In the genomic region with DNA sequence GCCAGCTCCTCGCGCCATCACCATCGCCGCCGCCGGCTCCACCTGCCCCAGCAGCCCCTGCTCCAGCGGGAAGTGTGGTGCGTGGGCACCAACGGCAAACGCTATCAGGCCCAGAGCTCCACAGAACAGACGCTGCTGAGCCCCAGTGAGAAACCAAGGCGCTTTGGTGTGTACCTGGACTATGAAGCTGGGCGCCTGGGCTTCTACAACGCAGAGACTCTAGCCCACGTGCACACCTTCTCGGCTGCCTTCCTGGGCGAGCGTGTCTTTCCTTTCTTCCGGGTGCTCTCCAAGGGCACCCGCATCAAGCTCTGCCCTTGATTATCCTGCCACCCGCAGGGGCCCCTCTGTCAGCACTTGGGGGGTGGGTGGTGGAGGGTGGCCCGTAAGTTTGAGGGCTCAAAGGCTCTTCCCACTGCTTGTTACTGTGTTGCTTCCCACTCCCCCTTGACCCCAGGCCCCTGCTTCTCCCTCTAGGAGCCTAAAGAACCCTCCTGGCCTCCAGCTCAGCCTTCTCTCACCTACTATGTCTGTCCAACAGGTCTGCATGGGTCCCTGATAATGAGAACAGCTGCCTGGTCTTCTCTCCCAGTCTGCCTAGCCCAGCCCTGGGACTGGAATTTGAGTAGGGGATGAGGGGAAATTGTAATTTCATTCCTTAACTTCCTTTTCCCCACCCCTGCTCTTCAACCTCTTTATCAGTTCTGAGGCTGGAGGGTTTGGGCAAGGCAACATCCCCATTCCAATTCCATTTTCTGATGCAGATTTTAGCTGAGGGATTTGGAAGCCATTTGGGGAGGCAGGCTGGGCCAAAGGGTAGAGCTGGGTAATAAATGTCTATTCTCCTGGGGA, we compare ENCODE assay signal across 11 cellular contexts. TPM values are rescaled to one million over a fixed set of nuclear protein-coding genes. Genes with fewer than 3 reads are reported as not detected.
DNase-seq lines count a peak whose midpoint lies in the region; ATAC-seq, FAIRE-seq and TF ChIP-seq lines count a peak whose summit lies in the region.
"Had no signal": no experiment of that assay in that cellular context is flagged by ENCODE, and none has a peak within 500 bp of the region (broad histone marks: within the 10 kb centered on the region; RNA-seq: fewer than 3 reads in every experiment).

No MANE protein-coding gene starts in this region.

- intact Hi-C loops in K562 (cut with micrococcal nuclease) = no loop called here

- FAIRE-seq in K562 (lab: Jason Lieb, UNC) = peak; percentile 44

- DNase-seq in T-helper 1 cell (no peak), Karpas-422 (peak; percentile 66), K562 (ENCODE audit: extremely low read depth in 1 of 4, low spot score in 3 of 4) (peak in 3 of 4 experiments; percentile 17 to 38 (median 21)), osteocyte (ENCODE audit: extremely low spot score, unreplicated experiment) (no peak), CD1c-positive myeloid dendritic cell (ENCODE audit: extremely low spot score) (no peak), NCI-H1092 (lab: John Stamatoyannopoulos, UW) (no peak)
- DNase-seq: 8988T; stimulated activated CD4-positive, alpha-beta T cell treated with anti-CD3 and anti-CD28 coated beads, Interleukin-15, amount 100 ng/mL, for 24 hours had no signal

- in situ Hi-C loops in K562 (cut with MboI) = no loop called here

- H3K4me1 Mint-ChIP-seq in T-helper 1 cell treated with Interleukin-12 subunit alpha and Interleukin-12 subunit beta and Interleukin-4 antibody, amounts not matched to agents 30 μg/mL and 1 μg/mL, for 36 hours (ENCODE audit: low read depth) = peaks cover 29% of the 10 kb centered on the region
- H3K4me1 Mint-ChIP-seq in osteocyte (ENCODE audit: unreplicated experiment) = peaks cover 11% of the 10 kb centered on the region

- no peaks in the 10 kb centered on the region for H3K9me1 ChIP-seq in K562 (ENCODE audit: control insufficient read depth, insufficient read depth, low read length)

- H3K27me3 ChIP-seq in Karpas-422 (ENCODE audit: low read length) = no peaks in the 10 kb centered on the region
- no peaks in the 10 kb centered on the region for H3K27me3 ChIP-seq in K562 (ENCODE audit: control insufficient read depth in 2 of 2, insufficient read depth in 2 of 2, low read length in 2 of 2)
- H3K27me3 ChIP-seq: gastroesophageal sphincter had no signal

- H3K4me2 ChIP-seq in Karpas-422 (ENCODE audit: low read depth, low read length, poor library complexity, severe bottlenecking) (no peak overlapping the region), K562 (ENCODE audit: insufficient read depth, low read length) (no peak overlapping the region)

- H3K9me2 ChIP-seq in Karpas-422 (replicated peaks; ENCODE audit: insufficient read depth, low read length) = no peaks in the 10 kb centered on the region

- POLR2A ChIA-PET in K562 (lab: Yijun Ruan, JAX) = interaction anchor here (0.5 to 5.3 kb wide), 15 partner anchors 8 to 123 kb away, joined by 3 to 55 read pairs (median 5); partner anchors contain the start of genes RACK1 and TRIM41

- H3K27ac ChIP-seq in Karpas-422 (ENCODE audit: low read length) = no peak overlapping the region
- H3K27ac ChIP-seq in K562 (ENCODE audit: extremely low read depth, low read depth, low read length) = peak overlapping the region; percentile 60; the same call in 2 of the 3 replicates

- H3K4me1 ChIP-seq in Karpas-422 (ENCODE audit: low read length) = no peaks in the 10 kb centered on the region
- H3K4me1 ChIP-seq in K562 (replicated peaks in 1 of 2; ENCODE audit: control insufficient read depth in 2 of 2, insufficient read depth in 2 of 2, low read length in 2 of 2) = peaks cover 5 to 20% of the 10 kb centered on the region in 2 experiments; a peak in 4 of 5 replicates

- H3K27ac Mint-ChIP-seq in T-helper 1 cell treated with Interleukin-12 subunit alpha and Interleukin-12 subunit beta and Interleukin-4 antibody, amounts not matched to agents 30 μg/mL and 1 μg/mL, for 36 hours = peak overlapping the region; percentile 31
- H3K27ac Mint-ChIP-seq in osteocyte (ENCODE audit: unreplicated experiment) = peak overlapping the region; percentile 7

- CTCF ChIA-PET in K562 (lab: Yijun Ruan, JAX; ENCODE audit: low intra/inter-chr PET ratio) = no interaction called here

- TF ChIP-seq CTCF in K562 (IDR thresholded peaks at IDR 0.05 in 2 of 3, conservative IDR thresholded peaks at IDR 0.05 in 1 of 3; ENCODE audit: insufficient read depth in 2 of 3, low read depth in 1 of 3, low read length in 3 of 3) (no peak), osteocyte (IDR thresholded peaks at IDR 0.05) (no peak)

- no peak for TF ChIP-seq RAD21 in K562 (CRISPR knock-in tag; conservative IDR thresholded peaks at IDR 0.05 in 1 of 2, IDR thresholded peaks at IDR 0.05 in 1 of 2)

- H3K27me3 Mint-ChIP-seq in T-helper 1 cell treated with Interleukin-12 subunit alpha and Interleukin-12 subunit beta and Interleukin-4 antibody, amounts not matched to agents 30 μg/mL and 1 μg/mL, for 36 hours (ENCODE audit: low read depth) = no peaks in the 10 kb centered on the region
- H3K27me3 Mint-ChIP-seq in osteocyte (ENCODE audit: unreplicated experiment) = no peaks in the 10 kb centered on the region

- TF ChIP-seq EP300 in K562 (IDR thresholded peaks at IDR 0.05; ENCODE audit: low read length) = no peak

- no TSS peak for BruUV-seq in K562 (replicated peaks; lab: Mats Ljungman, UMichigan)

- peaks cover 37% of the 10 kb centered on the region for H3K36me3 ChIP-seq in Karpas-422 (ENCODE audit: insufficient read depth, low read length)
- H3K36me3 ChIP-seq in K562 (ENCODE audit: control insufficient read depth, insufficient read depth, low read length) = peaks cover 95% of the 10 kb centered on the region

- ATAC-seq in K562 = peak; percentile 42
- no peak for ATAC-seq in GM19463 (IDR thresholded peaks at IDR 0.05; ENCODE audit: unreplicated experiment)
- ATAC-seq: gastroesophageal sphincter had no signal

- H3K4me3 Mint-ChIP-seq in T-helper 1 cell treated with Interleukin-12 subunit alpha and Interleukin-12 subunit beta and Interleukin-4 antibody, amounts not matched to agents 30 μg/mL and 1 μg/mL, for 36 hours = no peak overlapping the region
- H3K4me3 Mint-ChIP-seq in osteocyte (ENCODE audit: unreplicated experiment) = no peak overlapping the region

- H3K9me3 ChIP-seq in Karpas-422 (ENCODE audit: low read length) (no peaks in the 10 kb centered on the region), K562 (replicated peaks; ENCODE audit: control insufficient read depth, insufficient read depth, low read depth, low read length) (no peaks in the 10 kb centered on the region)
- H3K9me3 ChIP-seq: gastroesophageal sphincter had no signal

- TF ChIP-seq POLR2A in K562 (conservative IDR thresholded peaks at IDR 0.05) = peak; percentile 72

- H3K4me3 ChIP-seq in Karpas-422 (ENCODE audit: low read length) = no peak overlapping the region
- H3K4me3 ChIP-seq in K562 = no peak overlapping the region
- H3K4me3 ChIP-seq: gastroesophageal sphincter had no signal

- peaks cover 21% of the 10 kb centered on the region; the same call in 1 of the 2 replicates for H4K20me1 ChIP-seq in Karpas-422 (ENCODE audit: insufficient read depth, low read depth, low read length)
- H4K20me1 ChIP-seq in K562 (replicated peaks; ENCODE audit: control insufficient read depth, insufficient read depth, low read length) = peaks cover 37% of the 10 kb centered on the region

- H3K79me2 ChIP-seq in Karpas-422 (ENCODE audit: low read length) = 0 out of 2 replicates have a peak, but pooled peaks cover under 1% of the 10 kb centered on the region
- H3K79me2 ChIP-seq in K562 (ENCODE audit: control insufficient read depth, insufficient read depth, low read length) = peaks cover 25% of the 10 kb centered on the region

- H3K9ac ChIP-seq in Karpas-422 (ENCODE audit: low read length) (no peak overlapping the region), K562 (ENCODE audit: insufficient read depth in 1 of 2, low read depth in 2 of 2, low read length in 2 of 2) (peak overlapping the region in 1 of 2 experiments; percentile 29; a peak in 2 of 4 replicates)

- 84% methylated on average over 16 of the region's 22 CpGs for WGBS in K562 (ENCODE audit: insufficient coverage, low coverage, missing lambda C conversion rate)

- H2AFZ ChIP-seq in Karpas-422 (ENCODE audit: low read length) (no peak overlapping the region), K562 (ENCODE audit: low read depth, low read length) (no peak overlapping the region)

- H3K9me3 Mint-ChIP-seq in T-helper 1 cell treated with Interleukin-12 subunit alpha and Interleukin-12 subunit beta and Interleukin-4 antibody, amounts not matched to agents 30 μg/mL and 1 μg/mL, for 36 hours = no peaks in the 10 kb centered on the region
- no peaks in the 10 kb centered on the region for H3K9me3 Mint-ChIP-seq in osteocyte (ENCODE audit: unreplicated experiment)

- peaks cover 61% of the 10 kb centered on the region for H3K36me3 Mint-ChIP-seq in T-helper 1 cell treated with Interleukin-12 subunit alpha and Interleukin-12 subunit beta and Interleukin-4 antibody, amounts not matched to agents 30 μg/mL and 1 μg/mL, for 36 hours (ENCODE audit: low read depth)
- H3K36me3 Mint-ChIP-seq in osteocyte (ENCODE audit: unreplicated experiment) = peaks cover 48% of the 10 kb centered on the region

RNA-seq across cellular contexts. Expression of gene RACK1, which starts 9.0 kb away (rescaled TPM):
- total RNA-seq in Karpas-422 (2014; rRNA removed; shearing (Covaris generic); ENCODE audit: low replicate concordance) = 7,026 and 7,196 TPM in 2 replicates
- 854 and 1,455 TPM in 2 replicates for total RNA-seq in K562 (2011; cell fraction: chromatin; rRNA removed; ENCODE audit: low replicate concordance)
- 1,835 and 1,893 TPM in 2 replicates for total RNA-seq in K562 (2011; cell fraction: nucleolus; rRNA removed)
- total RNA-seq in K562 (2011; cell fraction: nucleoplasm; rRNA removed) = 1,718 and 2,743 TPM in 2 replicates
- total RNA-seq in K562 (2014; rRNA removed) (4,051 and 4,420 TPM in 2 replicates), K562 (2014; rRNA removed; fragmentation: Illumina TruSeq; extraction: Trizol) (2,268 and 2,618 TPM in 2 replicates), K562 (2015; rRNA removed; fragmentation: Illumina TruSeq; extraction: Trizol) (3,776 and 3,843 TPM in 2 replicates), K562 (2021) (2,303 and 2,318 TPM in 2 replicates), osteocyte (1,869 and 1,921 TPM in 2 replicates)
- polyA plus RNA-seq in K562 (2011; rRNA removed) (3,764 and 5,908 TPM in 2 replicates), K562 (2014; fragmentation: Illumina TruSeq; extraction: Trizol) (3,833 and 4,270 TPM in 2 replicates), K562 (2014; fragmentation: Nextera tagmentation; extraction: Ambion mirVana) (1,000 to 10,000 TPM; 3,894 to 5,311 TPM), K562 (2014; rRNA removed) (3,427 and 3,846 TPM in 2 replicates)
- 7,594 and 7,810 TPM in 2 replicates for polyA plus RNA-seq in K562 (2011; cell fraction: cytosol; rRNA removed)
- polyA plus RNA-seq in K562 (2011; cell fraction: nucleus; rRNA removed) = 2,830 and 3,465 TPM in 2 replicates
- 3,329 and 5,405 TPM in 2 replicates for polyA plus RNA-seq in K562 (2012)
- 4,917 and 6,085 TPM in 2 replicates for polyA minus RNA-seq in K562 (2011; rRNA and poly(A)+ RNA removed)
- 3,397 and 3,535 TPM in 2 replicates for polyA minus RNA-seq in K562 (2011; cell fraction: cytosol; rRNA and poly(A)+ RNA removed)
- polyA minus RNA-seq in K562 (2011; cell fraction: nucleus; rRNA and poly(A)+ RNA removed) = 973 and 1,854 TPM in 2 replicates

RNA-seq across cellular contexts. Expression of gene TRIM41, which starts 11.6 kb away (rescaled TPM):
- total RNA-seq in Karpas-422 (2014; rRNA removed; shearing (Covaris generic); ENCODE audit: low replicate concordance) = 23.6 and 46.2 TPM in 2 replicates
- total RNA-seq in K562 (2011; cell fraction: chromatin; rRNA removed; ENCODE audit: low replicate concordance) = 93.5 and 120 TPM in 2 replicates
- total RNA-seq in K562 (2011; cell fraction: nucleolus; rRNA removed) = 59.6 and 64.0 TPM in 2 replicates
- 84.3 and 102 TPM in 2 replicates for total RNA-seq in K562 (2011; cell fraction: nucleoplasm; rRNA removed)
- total RNA-seq in K562 (2014; rRNA removed) = 29.5 and 31.6 TPM in 2 replicates
- 11.4 and 14.2 TPM in 2 replicates for total RNA-seq in K562 (2014; rRNA removed; fragmentation: Illumina TruSeq; extraction: Trizol)
- total RNA-seq in K562 (2015; rRNA removed; fragmentation: Illumina TruSeq; extraction: Trizol) = 21.7 and 25.6 TPM in 2 replicates
- total RNA-seq in K562 (2021) = 37.7 and 47.6 TPM in 2 replicates
- 15.6 and 19.3 TPM in 2 replicates for polyA plus RNA-seq in K562 (2011; rRNA removed)
- 15.7 and 25.0 TPM in 2 replicates for polyA plus RNA-seq in K562 (2011; cell fraction: cytosol; rRNA removed)
- polyA plus RNA-seq in K562 (2011; cell fraction: nucleus; rRNA removed) = 121 and 125 TPM in 2 replicates
- 32.5 and 45.1 TPM in 2 replicates for polyA plus RNA-seq in K562 (2012)
- polyA plus RNA-seq in K562 (2014; fragmentation: Illumina TruSeq; extraction: Trizol) = 20.9 and 29.8 TPM in 2 replicates
- polyA plus RNA-seq in K562 (2014; fragmentation: Nextera tagmentation; extraction: Ambion mirVana) = 1 to 10 TPM; 1.8 to 2.1 TPM
- polyA plus RNA-seq in K562 (2014; rRNA removed) = 34.8 and 39.3 TPM in 2 replicates
- polyA minus RNA-seq in K562 (2011; rRNA and poly(A)+ RNA removed) = 14.0 and 16.6 TPM in 2 replicates
- 7.3 and 9.5 TPM in 2 replicates for polyA minus RNA-seq in K562 (2011; cell fraction: cytosol; rRNA and poly(A)+ RNA removed)
- polyA minus RNA-seq in K562 (2011; cell fraction: nucleus; rRNA and poly(A)+ RNA removed) = 19.9 and 22.7 TPM in 2 replicates
- 25.2 and 27.1 TPM in 2 replicates for total RNA-seq in osteocyte

RNA-seq across cellular contexts. Expression of gene TRIM52, which starts 26.3 kb away (rescaled TPM):
- 18.7 and 21.8 TPM in 2 replicates for total RNA-seq in Karpas-422 (2014; rRNA removed; shearing (Covaris generic); ENCODE audit: low replicate concordance)
- 34.8 and 81.1 TPM in 2 replicates for total RNA-seq in K562 (2011; cell fraction: chromatin; rRNA removed; ENCODE audit: low replicate concordance)
- total RNA-seq in K562 (2011; cell fraction: nucleolus; rRNA removed) = 29.7 and 40.4 TPM in 2 replicates
- 48.1 and 60.9 TPM in 2 replicates for total RNA-seq in K562 (2011; cell fraction: nucleoplasm; rRNA removed)
- total RNA-seq in K562 (2014; rRNA removed) = 6.1 and 6.5 TPM in 2 replicates
- 13.5 and 13.9 TPM in 2 replicates for total RNA-seq in K562 (2014; rRNA removed; fragmentation: Illumina TruSeq; extraction: Trizol)
- 10.5 and 12.8 TPM in 2 replicates for total RNA-seq in K562 (2015; rRNA removed; fragmentation: Illumina TruSeq; extraction: Trizol)
- 13.5 and 14.2 TPM in 2 replicates for total RNA-seq in K562 (2021)
- polyA plus RNA-seq in K562 (2011; rRNA removed) = 21.9 and 24.1 TPM in 2 replicates
- polyA plus RNA-seq in K562 (2011; cell fraction: cytosol; rRNA removed) = 5.6 and 11.8 TPM in 2 replicates
- 30.2 and 31.5 TPM in 2 replicates for polyA plus RNA-seq in K562 (2011; cell fraction: nucleus; rRNA removed)
- 12.9 and 20.0 TPM in 2 replicates for polyA plus RNA-seq in K562 (2012)
- polyA plus RNA-seq in K562 (2014; fragmentation: Illumina TruSeq; extraction: Trizol) = 15.8 and 17.2 TPM in 2 replicates
- polyA plus RNA-seq in K562 (2014; fragmentation: Nextera tagmentation; extraction: Ambion mirVana) = 1 to 10 TPM; 3.3 to 3.7 TPM
- polyA plus RNA-seq in K562 (2014; rRNA removed) = 18.0 and 20.0 TPM in 2 replicates
- 17.6 and 20.0 TPM in 2 replicates for polyA minus RNA-seq in K562 (2011; rRNA and poly(A)+ RNA removed)
- 6.1 and 6.8 TPM in 2 replicates for polyA minus RNA-seq in K562 (2011; cell fraction: cytosol; rRNA and poly(A)+ RNA removed)
- 11.4 and 21.9 TPM in 2 replicates for polyA minus RNA-seq in K562 (2011; cell fraction: nucleus; rRNA and poly(A)+ RNA removed)
- 12.8 and 13.7 TPM in 2 replicates for total RNA-seq in osteocyte

RNA-seq across cellular contexts. Expression of gene TRIM7, which starts 29.7 kb away (rescaled TPM):
- total RNA-seq in Karpas-422 (2014; rRNA removed; shearing (Covaris generic); ENCODE audit: low replicate concordance) = 2.0 TPM in 1 of 2 replicates, not detected in the other
- 5.4 and 8.3 TPM in 2 replicates for total RNA-seq in K562 (2011; cell fraction: chromatin; rRNA removed; ENCODE audit: low replicate concordance)
- total RNA-seq in K562 (2011; cell fraction: nucleolus; rRNA removed) = 6.2 and 7.5 TPM in 2 replicates
- 7.2 and 7.9 TPM in 2 replicates for total RNA-seq in K562 (2011; cell fraction: nucleoplasm; rRNA removed)
- total RNA-seq in K562 (2014; rRNA removed) (12.9 and 13.8 TPM in 2 replicates), K562 (2014; rRNA removed; fragmentation: Illumina TruSeq; extraction: Trizol) (8.4 and 11.7 TPM in 2 replicates), K562 (2015; rRNA removed; fragmentation: Illumina TruSeq; extraction: Trizol) (8.9 and 9.0 TPM in 2 replicates), K562 (2021) (10.3 and 12.4 TPM in 2 replicates), osteocyte (3.8 and 4.0 TPM in 2 replicates)
- polyA plus RNA-seq in K562 (2011; rRNA removed) (7.1 and 12.6 TPM in 2 replicates), K562 (2014; fragmentation: Illumina TruSeq; extraction: Trizol) (5.4 and 7.7 TPM in 2 replicates), K562 (2014; fragmentation: Nextera tagmentation; extraction: Ambion mirVana) (1 to 10 TPM; 2.6 to 3.2 TPM), K562 (2014; rRNA removed) (12.4 and 14.9 TPM in 2 replicates)
- polyA plus RNA-seq in K562 (2011; cell fraction: cytosol; rRNA removed) = 4.5 and 12.8 TPM in 2 replicates
- polyA plus RNA-seq in K562 (2011; cell fraction: nucleus; rRNA removed) = 8.4 and 8.9 TPM in 2 replicates
- polyA plus RNA-seq in K562 (2012) = 6.9 and 17.6 TPM in 2 replicates
- polyA minus RNA-seq in K562 (2011; rRNA and poly(A)+ RNA removed) = 3.3 and 4.2 TPM in 2 replicates
- 3.4 and 4.1 TPM in 2 replicates for polyA minus RNA-seq in K562 (2011; cell fraction: cytosol; rRNA and poly(A)+ RNA removed)
- polyA minus RNA-seq in K562 (2011; cell fraction: nucleus; rRNA and poly(A)+ RNA removed) = 2.6 and 3.3 TPM in 2 replicates

Comparison
In these comparisons a context has a peak if more than half of its experiments do, and no peak if none do; other contexts are left out.
1. DNase-seq: peak in Karpas-422 (single experiment) and K562 (3 of 4); none in T-helper 1 cell (0 of 5), osteocyte (single experiment), CD1c-positive myeloid dendritic cell (single experiment) and NCI-H1092 (single experiment).